In genomic region chr5:178203670-178204204, GRCh38 we compare ENCODE assay signal across 1 cellular context.
TF ChIP-seq lines count a peak whose summit lies in the region.

No MANE protein-coding gene starts in this region.

TF ChIP-seq in H1, 55 proteins besides CTCF, POLR2A, EP300 and RAD21:
- TF ChIP-seq SIRT6 (IDR thresholded peaks at IDR 0.05; ENCODE audit: low read length), result no peak
- peak; percentile 61 for TF ChIP-seq KDM4A (IDR thresholded peaks at IDR 0.05; ENCODE audit: low read depth, low read length, severe bottlenecking)
